8 cellular contexts compared by ENCODE assay signal in the genomic region with DNA sequence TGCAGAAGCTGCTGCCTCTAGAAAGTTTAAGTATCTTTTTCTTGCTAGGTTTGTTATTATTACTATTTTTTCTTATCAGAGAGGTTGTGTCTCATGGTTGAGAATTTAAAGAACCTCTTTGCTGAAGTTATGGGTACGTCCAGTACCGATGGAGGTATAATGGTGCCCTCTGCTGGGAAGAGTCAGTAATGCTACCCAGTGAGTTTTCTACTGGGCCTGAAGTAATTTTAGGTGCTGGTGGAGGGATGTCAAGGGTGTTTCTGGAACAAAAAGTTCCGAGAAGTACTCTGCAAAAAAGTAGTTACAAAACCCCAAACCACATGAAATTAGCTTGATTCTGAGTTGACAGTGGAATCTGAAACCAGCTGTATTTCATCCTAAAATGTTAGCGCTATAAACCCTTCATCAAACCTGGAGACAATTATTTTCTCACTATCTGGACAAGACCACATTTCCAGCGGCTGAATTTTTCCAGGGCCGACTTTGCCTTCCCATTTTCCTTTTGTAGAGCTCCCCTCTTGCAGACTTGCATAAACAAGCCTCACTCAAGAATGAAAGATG.
A peak's percentile ranks its signal among the peaks of the same experiment; 100 is the strongest.
DNase-seq lines count a peak whose midpoint lies in the region; ATAC-seq and TF ChIP-seq lines count a peak whose summit lies in the region.

No MANE protein-coding gene starts in this region.

- H3K4me3 ChIP-seq in AG04450 (ENCODE audit: low read depth, low read length) (no peak overlapping the region), Peyer's patch (no peak overlapping the region)

- no TSS peak for BruUV-seq in MCF 10A (replicated peaks; lab: Mats Ljungman, UMichigan)

- no peaks in the 10 kb centered on the region for H3K27me3 ChIP-seq in AG04450 (ENCODE audit: control insufficient read depth, insufficient read depth, low read length)
- no peaks in the 10 kb centered on the region for H3K27me3 ChIP-seq in Peyer's patch

- ATAC-seq in HG03159 (IDR thresholded peaks at IDR 0.05; ENCODE audit: unreplicated experiment) (peak; percentile 81), HG03196 (IDR thresholded peaks at IDR 0.05; ENCODE audit: unreplicated experiment) (no peak)

- TF ChIP-seq POLR2A in Peyer's patch (IDR thresholded peaks at IDR 0.05) = no peak

- H3K4me1 Mint-ChIP-seq in MCF 10A (ENCODE audit: insufficient read depth, unreplicated experiment) = no peaks in the 10 kb centered on the region

- CTCF ChIA-PET in AG04450 (lab: Charles Lee) = interaction anchor here (0.8 to 4.6 kb wide), 25 partner anchors 9 to 533 kb away, joined by 3 to 80 read pairs (median 4); no protein-coding TSS in a partner anchor
- CTCF ChIA-PET in MCF 10A (lab: Yijun Ruan, JAX) = interaction anchor here (0.6 to 5.1 kb wide), 57 partner anchors 9 to 1888 kb away, joined by 3 to 147 read pairs (median 4); a partner anchor contains a TSS

- no peaks in the 10 kb centered on the region for H3K36me3 Mint-ChIP-seq in MCF 10A (ENCODE audit: insufficient read depth, unreplicated experiment)

- POLR2A ChIA-PET in AG04450 (lab: Yijun Ruan, JAX) = no interaction called here
- POLR2A ChIA-PET in MCF 10A (lab: Yijun Ruan, JAX) = no interaction called here

- H3K27me3 Mint-ChIP-seq in MCF 10A (ENCODE audit: insufficient read depth, unreplicated experiment) = peaks cover 26% of the 10 kb centered on the region

- H3K27ac ChIP-seq in AG04450 (ENCODE audit: low read depth, low read length) (no peak overlapping the region), Peyer's patch (no peak overlapping the region)

- DNase-seq in AG04450 (ENCODE audit: low read depth, low spot score) (peak; percentile 24), GM04503 (ENCODE audit: low read depth) (peak; percentile 27), Peyer's patch (peak in 2 of 3 donors; percentile 26 to 68), MCF 10A (ENCODE audit: unreplicated experiment) (peak; percentile 57), iris pigment epithelial cell (ENCODE audit: low read depth) (peak; percentile 54)
- peak; percentile 39 to 45 for DNase-seq in stimulated activated CD4-positive, alpha-beta T cell treated with anti-CD3 and anti-CD28 coated beads, Interleukin-2, amount 100 ng/mL, for 48 hours

- H3K36me3 ChIP-seq in Peyer's patch = no peaks in the 10 kb centered on the region

- peak; percentile 75 for TF ChIP-seq CTCF in AG04450 (IDR thresholded peaks at IDR 0.05; ENCODE audit: low read depth, low read length)
- TF ChIP-seq CTCF in Peyer's patch (IDR thresholded peaks at IDR 0.05) = peak; percentile 13 to 65 (median 58)
- peak; percentile 73 for TF ChIP-seq CTCF in MCF 10A (IDR thresholded peaks at IDR 0.05; ENCODE audit: unreplicated experiment)

- no peaks in the 10 kb centered on the region for H3K9me3 Mint-ChIP-seq in MCF 10A (ENCODE audit: unreplicated experiment)

- H3K27ac Mint-ChIP-seq in MCF 10A (ENCODE audit: low read depth, unreplicated experiment) = no peak overlapping the region

- intact Hi-C loops in MCF 10A (cut with micrococcal nuclease) = loop anchor here (1.0 to 5.0 kb wide), 5 partner anchors 46 to 533 kb away; no protein-coding TSS in a partner anchor

- H3K9me3 ChIP-seq in AG04450 (ENCODE audit: control insufficient read depth, insufficient read depth, low read length) = no peaks in the 10 kb centered on the region
- H3K9me3 ChIP-seq in Peyer's patch = no peaks in the 10 kb centered on the region

- H3K4me1 ChIP-seq in Peyer's patch = no peaks in the 10 kb centered on the region

- no peak overlapping the region for H3K4me3 Mint-ChIP-seq in MCF 10A (ENCODE audit: unreplicated experiment)
